Comparison of ENCODE assay signal across 8 cellular contexts in genomic region chrX:40083120-40083978, GRCh38. TPM values are rescaled to one million over a fixed set of nuclear protein-coding genes. Genes with fewer than 3 reads are reported as not detected.
DNase-seq lines count a peak whose midpoint lies in the region; ATAC-seq and TF ChIP-seq lines count a peak whose summit lies in the region.

No MANE protein-coding gene starts in this region.

- ATAC-seq in T-helper 17 cell: peak; percentile 53
- peak; percentile 55 for ATAC-seq in foreskin keratinocyte

- H3K18ac ChIP-seq in trophoblast cell (ENCODE audit: low read length): peak overlapping the region; percentile 84

- peak overlapping the region; percentile 83 for H3K4me2 ChIP-seq in trophoblast cell (ENCODE audit: low read length)

- H3K79me2 ChIP-seq in trophoblast cell (ENCODE audit: control insufficient read depth, insufficient read depth, low read length, poor library complexity): peaks cover 3% of the 10 kb centered on the region

- H3K4me1 ChIP-seq in foreskin keratinocyte: no peaks in the 10 kb centered on the region
- peaks cover 29 to 38% of the 10 kb centered on the region in 2 experiments for H3K4me1 ChIP-seq in trophoblast cell (ENCODE audit: control insufficient read depth in 1 of 2, insufficient read depth in 2 of 2, low read length in 2 of 2)

- no peak overlapping the region for H2AK5ac ChIP-seq in trophoblast cell (ENCODE audit: low read length)

- TF ChIP-seq CTCF in GM12864 (IDR thresholded peaks at IDR 0.05; ENCODE audit: low read depth, low read length, missing control alignments) (no peak), foreskin keratinocyte (conservative IDR thresholded peaks at IDR 0.05) (peak; percentile 14)

- no peak overlapping the region for H2BK120ac ChIP-seq in trophoblast cell (ENCODE audit: insufficient read depth, low read length, poor library complexity)

- H3K36me3 Mint-ChIP-seq in T-helper 17 cell (ENCODE audit: low read depth): no peaks in the 10 kb centered on the region

- H2AFZ ChIP-seq in trophoblast cell (ENCODE audit: insufficient read depth, low read length, poor library complexity): peak overlapping the region; percentile 63

- peak overlapping the region; percentile 32 for H3K27ac ChIP-seq in foreskin keratinocyte
- H3K27ac ChIP-seq in trophoblast cell (ENCODE audit: low read depth, low read length): no peak overlapping the region

- peaks cover 8% of the 10 kb centered on the region for H3K79me1 ChIP-seq in trophoblast cell (ENCODE audit: low read length)

- H3K27ac Mint-ChIP-seq in T-helper 17 cell: peak overlapping the region; percentile 60

- H3K27me3 ChIP-seq in foreskin keratinocyte (no peaks in the 10 kb centered on the region), trophoblast cell (ENCODE audit: insufficient read depth, low read length) (no peaks in the 10 kb centered on the region)

- no peak overlapping the region for H4K12ac ChIP-seq in trophoblast cell (ENCODE audit: low read depth, low read length)

- peak overlapping the region; percentile 55 for H4K91ac ChIP-seq in trophoblast cell (ENCODE audit: low read depth, low read length)

- WGBS in trophoblast cell (ENCODE audit: extremely low coverage, insufficient coverage, insufficient read length): no CpG with 5 or more reads among the region's 61 CpGs

- peak overlapping the region; percentile 38 for H3K4me3 ChIP-seq in GM12864 (ENCODE audit: low read depth, low read length)
- peak overlapping the region; percentile 48 for H3K4me3 ChIP-seq in trophoblast cell (ENCODE audit: low read depth, low read length)

- no peak for DNase-seq in GM12864 (ENCODE audit: low read depth)
- DNase-seq in T-helper 17 cell: no peak
- peak in 1 of 2 donors; percentile 4 for DNase-seq in foreskin keratinocyte
- no peak for DNase-seq in trophoblast cell
- no peak for DNase-seq in HCEC 1CT
- DNase-seq in KG1 (lab: John Stamatoyannopoulos, UW): no peak
- no peak for DNase-seq in ureter (ENCODE audit: low spot score)
- no peak for DNase-seq in amniotic stem cell (lab: John Stamatoyannopoulos, UW)

- H3K36me3 ChIP-seq in trophoblast cell (ENCODE audit: control insufficient read depth in 1 of 2, insufficient read depth in 2 of 2, low read length in 2 of 2): peaks cover 0 to 1% of the 10 kb centered on the region in 2 experiments

- no peak overlapping the region for H2BK5ac ChIP-seq in trophoblast cell (ENCODE audit: low read depth, low read length, poor library complexity)

- no peaks in the 10 kb centered on the region for H3K27me3 Mint-ChIP-seq in T-helper 17 cell

- H3K9me3 ChIP-seq in T-helper 17 cell (ENCODE audit: control insufficient read depth, low read length, poor library complexity, severe bottlenecking): no peaks in the 10 kb centered on the region
- no peaks in the 10 kb centered on the region for H3K9me3 ChIP-seq in trophoblast cell (ENCODE audit: insufficient read depth, low read depth, low read length)

- H3K23ac ChIP-seq in trophoblast cell (ENCODE audit: low read length): no peak overlapping the region

- H4K8ac ChIP-seq in trophoblast cell (ENCODE audit: low read depth, low read length): peak overlapping the region; percentile 38

- H3K9ac ChIP-seq in trophoblast cell (ENCODE audit: low read length): no peak overlapping the region

- peak overlapping the region; percentile 47 for H3K4ac ChIP-seq in trophoblast cell (ENCODE audit: low read depth, low read length)

- H3K4me1 Mint-ChIP-seq in T-helper 17 cell: peaks cover 22% of the 10 kb centered on the region

- H2BK12ac ChIP-seq in trophoblast cell (ENCODE audit: low read length): peak overlapping the region; percentile 22

- peak overlapping the region; percentile 56 for H3K14ac ChIP-seq in trophoblast cell (ENCODE audit: low read length)

- peak overlapping the region; percentile 84 for H3K4me3 Mint-ChIP-seq in T-helper 17 cell

RNA-seq across cellular contexts. Expression of gene BCOR, which starts 14.4 kb away (rescaled TPM):
- total RNA-seq in T-helper 17 cell (10 to 100 TPM; 24.7 to 29.1 TPM), foreskin keratinocyte (20.4 and 22.5 TPM in 2 replicates), ureter (41.3 TPM)
- polyA plus RNA-seq in foreskin keratinocyte: 6.7 and 6.8 TPM in 2 replicates
- polyA plus RNA-seq in trophoblast cell (2013): 5.9 and 6.1 TPM in 2 replicates
